ENCODE assay signal across 19 cellular contexts in the genomic region with DNA sequence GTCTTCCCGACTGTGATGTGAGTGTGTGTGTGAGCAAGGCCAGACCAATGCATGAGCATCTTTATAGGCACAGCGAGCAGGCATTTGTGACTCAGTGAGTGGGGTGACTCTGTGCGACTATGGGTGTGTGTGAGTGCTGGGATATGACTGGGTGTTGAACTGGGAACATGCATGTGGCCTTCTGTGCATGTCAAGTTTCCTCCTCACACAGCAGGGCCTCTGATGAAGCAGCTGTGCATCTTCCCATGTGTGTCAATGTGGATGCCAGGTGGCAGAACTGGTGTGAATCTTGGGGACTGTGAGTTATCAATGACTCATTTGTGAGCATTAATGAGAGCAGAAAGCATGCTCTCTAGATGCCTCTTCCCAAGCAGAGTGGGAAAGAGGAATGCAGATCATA. TPM values are rescaled to one million over a fixed set of nuclear protein-coding genes. Genes with fewer than 3 reads are reported as not detected.
"Had no signal": no experiment of that assay in that cellular context is flagged by ENCODE, and none has a peak within 500 bp of the region (broad histone marks: within the 10 kb centered on the region; RNA-seq: fewer than 3 reads in every experiment).

No MANE protein-coding gene starts in this region.

- H3K27me3 ChIP-seq: pancreas, thyroid gland had no signal

- H3K4me3 Mint-ChIP-seq: activated CD8-positive, alpha-beta memory T cell treated with anti-CD3 and anti-CD28 coated beads, Interleukin-2, amount 10 ng/mL, durations not matched to agents 7 days and 5 days; activated naive CD4-positive, alpha-beta T cell treated with anti-CD3 and anti-CD28 coated beads, Interleukin-2, amount 10 ng/mL, durations not matched to agents 7 days and 5 days; central memory CD8-positive, alpha-beta T cell; immature natural killer cell; naive B cell; T-cell had no signal

- H3K4me1 Mint-ChIP-seq: activated naive CD4-positive, alpha-beta T cell treated with anti-CD3 and anti-CD28 coated beads, Interleukin-2, amount 10 ng/mL, durations not matched to agents 7 days and 5 days; central memory CD8-positive, alpha-beta T cell; immature natural killer cell; naive B cell; T-cell had no signal

- H3K9me3 Mint-ChIP-seq: central memory CD8-positive, alpha-beta T cell had no signal

- H3K36me3 Mint-ChIP-seq: immature natural killer cell, naive B cell, T-cell had no signal

- DNase-seq: activated CD4-positive, alpha-beta T cell treated with anti-CD3 and anti-CD28 coated beads, Interleukin-2, amount 50 U/mL, for 1 hour; activated CD8-positive, alpha-beta memory T cell treated with anti-CD3 and anti-CD28 coated beads, Interleukin-2, amount 10 ng/mL, durations not matched to agents 7 days and 5 days; activated naive CD4-positive, alpha-beta T cell treated with anti-CD3 and anti-CD28 coated beads, Interleukin-2, amount 10 ng/mL, durations not matched to agents 7 days and 5 days; cortex of kidney; effector CD8-positive, alpha-beta T cell; glutamatergic neuron; immature natural killer cell; left cardiac atrium; naive B cell; stimulated activated CD4-positive, alpha-beta T cell treated with anti-CD3 and anti-CD28 coated beads, Interleukin-15, amount 100 ng/mL, for 24 hours; T-cell; T1000; thyroid gland; WERI-Rb-1 had no signal

- H3K27ac Mint-ChIP-seq: activated CD8-positive, alpha-beta memory T cell treated with anti-CD3 and anti-CD28 coated beads, Interleukin-2, amount 10 ng/mL, durations not matched to agents 7 days and 5 days; activated naive CD4-positive, alpha-beta T cell treated with anti-CD3 and anti-CD28 coated beads, Interleukin-2, amount 10 ng/mL, durations not matched to agents 7 days and 5 days; immature natural killer cell; T-cell had no signal

- H3K36me3 ChIP-seq: pancreas, thyroid gland, WERI-Rb-1 had no signal

- H3K4me3 ChIP-seq: lung, pancreas, thyroid gland had no signal

- FAIRE-seq: pancreas, urothelium cell line had no signal

- ATAC-seq: activated CD8-positive, alpha-beta memory T cell treated with anti-CD3 and anti-CD28 coated beads, Interleukin-2, amount 10 ng/mL, durations not matched to agents 7 days and 5 days; left cardiac atrium; T-cell had no signal

RNA-seq across cellular contexts. Expression of a gene that starts 12.1 kb away (rescaled TPM):
- total RNA-seq: left cardiac atrium, lung, pancreas, skeletal muscle tissue, thyroid gland had no signal
- polyA plus RNA-seq: immature natural killer cell, lung, pancreas had no signal

RNA-seq across cellular contexts. Expression of a gene that starts 36.5 kb away (rescaled TPM):
- total RNA-seq: activated CD8-positive, alpha-beta memory T cell treated with anti-CD3 and anti-CD28 coated beads, Interleukin-2, amount 10 ng/mL, durations not matched to agents 7 days and 5 days; left cardiac atrium; lung; pancreas; skeletal muscle tissue; T-cell; thyroid gland had no signal
- polyA plus RNA-seq: immature natural killer cell, lung, pancreas had no signal

RNA-seq across cellular contexts. Expression of a gene that starts 45.7 kb away (rescaled TPM):
- total RNA-seq: activated CD8-positive, alpha-beta memory T cell treated with anti-CD3 and anti-CD28 coated beads, Interleukin-2, amount 10 ng/mL, durations not matched to agents 7 days and 5 days; left cardiac atrium; thyroid gland had no signal
- polyA plus RNA-seq: pancreas had no signal
